ENCODE assay signal across 17 cellular contexts in genomic region chr4:16667464-16667863, GRCh38.
DNase-seq lines count a peak whose midpoint lies in the region; ATAC-seq, FAIRE-seq and TF ChIP-seq lines count a peak whose summit lies in the region.
"Had no signal": no experiment of that assay in that cellular context is flagged by ENCODE, and none has a peak within 500 bp of the region (broad histone marks: within the 10 kb centered on the region; RNA-seq: fewer than 3 reads in every experiment).

No MANE protein-coding gene starts in this region.

- TF ChIP-seq CTCF in choroid plexus epithelial cell (conservative IDR thresholded peaks at IDR 0.05; ENCODE audit: low read depth, low read length) = no peak

- no peak overlapping the region for H3K27ac Mint-ChIP-seq in stimulated activated memory B cell treated with anti-CD40 and anti-IgM and Interleukin-4, amounts not matched to agents 10 μg/mL and 1 μg/mL and 100 μg/mL, for 72 hours
- H3K27ac Mint-ChIP-seq in activated naive CD4-positive, alpha-beta T cell treated with anti-CD3 and anti-CD28 coated beads, Interleukin-2, amount 10 ng/mL, durations not matched to agents 7 days and 5 days = no peak overlapping the region
- H3K27ac Mint-ChIP-seq: activated CD4-positive, alpha-beta T cell treated with anti-CD3 and anti-CD28 coated beads, Interleukin-2, amount 10 ng/mL, durations not matched to agents 24 days and 14 days; activated naive CD4-positive, alpha-beta T cell treated with anti-CD3 and anti-CD28 coated beads, Interleukin-2, amount 50 U/mL, for 72 hours; CD4-positive, alpha-beta T cell; endodermal cell had no signal

- FAIRE-seq in GM19239 (lab: Jason Lieb, UNC) = no peak

- CTCF ChIA-PET in activated naive CD4-positive, alpha-beta T cell treated with anti-CD3 and anti-CD28 coated beads, Interleukin-2, amount 10 ng/mL, durations not matched to agents 7 days and 5 days (lab: Charles Lee) = no interaction called here

- ATAC-seq in stimulated activated memory B cell treated with anti-CD40 and anti-IgM and Interleukin-4, amounts not matched to agents 10 μg/mL and 1 μg/mL and 100 μg/mL, for 72 hours = no peak
- no peak for ATAC-seq in GM19397 (IDR thresholded peaks at IDR 0.05; ENCODE audit: unreplicated experiment)
- ATAC-seq: activated naive CD4-positive, alpha-beta T cell treated with anti-CD3 and anti-CD28 coated beads, Interleukin-2, amount 50 U/mL, for 72 hours had no signal

- no peak overlapping the region for H3K4me3 ChIP-seq in choroid plexus epithelial cell (ENCODE audit: low read depth, low read length)
- H3K4me3 ChIP-seq: right atrium auricular region had no signal

- H3K4me1 Mint-ChIP-seq in stimulated activated memory B cell treated with anti-CD40 and anti-IgM and Interleukin-4, amounts not matched to agents 10 μg/mL and 1 μg/mL and 100 μg/mL, for 72 hours = no peaks in the 10 kb centered on the region
- H3K4me1 Mint-ChIP-seq in activated naive CD4-positive, alpha-beta T cell treated with anti-CD3 and anti-CD28 coated beads, Interleukin-2, amount 10 ng/mL, durations not matched to agents 7 days and 5 days = no peaks in the 10 kb centered on the region
- H3K4me1 Mint-ChIP-seq: activated CD4-positive, alpha-beta T cell treated with anti-CD3 and anti-CD28 coated beads, Interleukin-2, amount 10 ng/mL, durations not matched to agents 24 days and 14 days; endodermal cell; neural crest cell had no signal

- no peaks in the 10 kb centered on the region for H3K36me3 Mint-ChIP-seq in stimulated activated memory B cell treated with anti-CD40 and anti-IgM and Interleukin-4, amounts not matched to agents 10 μg/mL and 1 μg/mL and 100 μg/mL, for 72 hours
- no peaks in the 10 kb centered on the region for H3K36me3 Mint-ChIP-seq in activated naive CD4-positive, alpha-beta T cell treated with anti-CD3 and anti-CD28 coated beads, Interleukin-2, amount 10 ng/mL, durations not matched to agents 7 days and 5 days
- H3K36me3 Mint-ChIP-seq: activated naive CD4-positive, alpha-beta T cell treated with anti-CD3 and anti-CD28 coated beads, Interleukin-2, amount 50 U/mL, for 72 hours had no signal

- H3K4me3 Mint-ChIP-seq in stimulated activated memory B cell treated with anti-CD40 and anti-IgM and Interleukin-4, amounts not matched to agents 10 μg/mL and 1 μg/mL and 100 μg/mL, for 72 hours = no peak overlapping the region
- H3K4me3 Mint-ChIP-seq in activated naive CD4-positive, alpha-beta T cell treated with anti-CD3 and anti-CD28 coated beads, Interleukin-2, amount 10 ng/mL, durations not matched to agents 7 days and 5 days = no peak overlapping the region
- H3K4me3 Mint-ChIP-seq: activated CD4-positive, alpha-beta T cell treated with anti-CD3 and anti-CD28 coated beads, Interleukin-2, amount 10 ng/mL, durations not matched to agents 24 days and 14 days; CD4-positive, alpha-beta T cell; endodermal cell; neural crest cell had no signal

- H3K9me3 Mint-ChIP-seq in stimulated activated memory B cell treated with anti-CD40 and anti-IgM and Interleukin-4, amounts not matched to agents 10 μg/mL and 1 μg/mL and 100 μg/mL, for 72 hours = peaks cover 5% of the 10 kb centered on the region
- H3K9me3 Mint-ChIP-seq in activated naive CD4-positive, alpha-beta T cell treated with anti-CD3 and anti-CD28 coated beads, Interleukin-2, amount 10 ng/mL, durations not matched to agents 7 days and 5 days = no peaks in the 10 kb centered on the region
- H3K9me3 Mint-ChIP-seq: activated CD4-positive, alpha-beta T cell treated with anti-CD3 and anti-CD28 coated beads, Interleukin-2, amount 10 ng/mL, durations not matched to agents 24 days and 14 days; CD4-positive, alpha-beta T cell had no signal

- peak; percentile 93 for DNase-seq in ELR (ENCODE audit: low read depth)
- DNase-seq in RPMI7951 (ENCODE audit: low read depth) = peak; percentile 89
- peak; percentile 84 for DNase-seq in choroid plexus epithelial cell (ENCODE audit: low read depth)
- peak; percentile 78 for DNase-seq in non-pigmented ciliary epithelial cell (ENCODE audit: low read depth)
- no peak for DNase-seq in activated naive CD4-positive, alpha-beta T cell treated with anti-CD3 and anti-CD28 coated beads, Interleukin-2, amount 10 ng/mL, durations not matched to agents 7 days and 5 days
- no peak for DNase-seq in GM19239 (ENCODE audit: insufficient read length, low spot score)
- DNase-seq: activated CD4-positive, alpha-beta T cell treated with anti-CD3 and anti-CD28 coated beads, Interleukin-2, amount 10 ng/mL, durations not matched to agents 24 days and 14 days; CD4-positive, alpha-beta T cell; endodermal cell; islet precursor cell; mesendoderm; NCI-H1436 treated with DMSO at 0.1 percent for 48 hours had no signal

- no peaks in the 10 kb centered on the region for H3K27me3 Mint-ChIP-seq in stimulated activated memory B cell treated with anti-CD40 and anti-IgM and Interleukin-4, amounts not matched to agents 10 μg/mL and 1 μg/mL and 100 μg/mL, for 72 hours
- H3K27me3 Mint-ChIP-seq in activated naive CD4-positive, alpha-beta T cell treated with anti-CD3 and anti-CD28 coated beads, Interleukin-2, amount 10 ng/mL, durations not matched to agents 7 days and 5 days = no peaks in the 10 kb centered on the region
- H3K27me3 Mint-ChIP-seq: activated CD4-positive, alpha-beta T cell treated with anti-CD3 and anti-CD28 coated beads, Interleukin-2, amount 10 ng/mL, durations not matched to agents 24 days and 14 days; CD4-positive, alpha-beta T cell had no signal

Comparison
In these comparisons a context has a peak if more than half of its experiments do, and no peak if none do; other contexts are left out.
1. DNase-seq: peak in ELR (single experiment), RPMI7951 (single experiment), choroid plexus epithelial cell (single experiment) and non-pigmented ciliary epithelial cell (single experiment); none in activated naive CD4-positive, alpha-beta T cell treated with anti-CD3 and anti-CD28 coated beads, Interleukin-2, amount 10 ng/mL, durations not matched to agents 7 days and 5 days (single experiment) and GM19239 (single experiment).